In the genomic region with DNA sequence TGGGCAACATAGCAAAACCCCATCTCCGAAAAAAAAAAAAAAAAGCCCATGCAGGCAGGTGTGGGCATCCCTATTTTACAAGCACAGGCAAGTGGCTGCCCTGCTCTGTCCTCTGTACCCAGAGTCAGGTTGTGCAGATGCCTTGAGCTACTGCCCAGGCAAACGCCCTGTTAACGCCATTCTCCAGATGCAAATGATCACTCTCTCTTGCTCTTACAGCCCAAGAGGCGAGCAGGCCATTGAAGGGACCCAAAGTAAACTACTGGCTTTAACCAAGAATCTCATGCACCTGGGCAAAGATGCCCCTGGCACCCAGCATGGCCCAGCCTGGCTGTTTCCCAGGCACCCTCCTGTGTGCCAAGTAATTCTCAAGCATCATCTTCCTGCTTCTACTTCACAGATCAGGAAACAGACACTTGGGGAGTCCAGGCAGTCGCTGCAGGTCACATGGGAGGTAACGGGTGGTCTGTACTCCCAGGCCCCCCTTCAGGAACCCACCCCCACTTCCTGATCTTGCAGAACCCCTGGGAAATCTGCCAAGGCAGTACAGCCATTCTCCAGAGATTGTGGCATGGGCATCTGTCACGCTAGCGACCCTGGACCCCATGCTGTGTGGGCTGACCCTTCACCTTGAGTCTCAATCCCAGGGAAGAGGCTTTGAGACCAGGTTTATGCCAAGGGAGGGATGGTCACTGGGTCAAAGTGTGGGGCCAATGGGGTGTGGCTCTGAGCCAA, we compare ENCODE assay signal across 9 cellular contexts. TPM values are rescaled to one million over a fixed set of nuclear protein-coding genes. Genes with fewer than 3 reads are reported as not detected.
A peak's percentile ranks its signal among the peaks of the same experiment; 100 is the strongest.
DNase-seq lines count a peak whose midpoint lies in the region; ATAC-seq and TF ChIP-seq lines count a peak whose summit lies in the region.
"Had no signal": no experiment of that assay in that cellular context is flagged by ENCODE, and none has a peak within 500 bp of the region (broad histone marks: within the 10 kb centered on the region; RNA-seq: fewer than 3 reads in every experiment).

No MANE protein-coding gene starts in this region.

- H3K4me3 Mint-ChIP-seq in activated CD4-positive, alpha-beta T cell treated with anti-CD3 and anti-CD28 coated beads for 36 hours: peak overlapping the region; percentile 22
- H3K4me3 Mint-ChIP-seq: natural killer cell had no signal

- H3K9me2 ChIP-seq in SU-DHL-6 (replicated peaks; ENCODE audit: insufficient read depth, low read length) (no peaks in the 10 kb centered on the region), hepatocyte (replicated peaks; ENCODE audit: insufficient read depth) (no peaks in the 10 kb centered on the region)

- intact Hi-C loops in activated CD4-positive, alpha-beta T cell treated with anti-CD3 and anti-CD28 coated beads for 36 hours (cut with DNase I, micrococcal nuclease): no loop called here

- H3F3A ChIP-seq in SU-DHL-6 (ENCODE audit: insufficient read depth): peaks cover 16% of the 10 kb centered on the region

- H3K4me2 ChIP-seq in SU-DHL-6 (ENCODE audit: low read depth, low read length, poor library complexity, severe bottlenecking): peak overlapping the region; percentile 92
- peak overlapping the region; percentile 62 for H3K4me2 ChIP-seq in hepatocyte

- CTCF ChIA-PET in activated CD4-positive, alpha-beta T cell treated with anti-CD3 and anti-CD28 coated beads for 36 hours (lab: Charles Lee): interaction anchor here (2.1 kb wide), 1 partner anchor 68 kb away, joined by 9 read pairs; no protein-coding TSS in a partner anchor

- no peaks in the 10 kb centered on the region for H3K9me3 ChIP-seq in SU-DHL-6 (ENCODE audit: insufficient read depth, low read length)
- H3K9me3 ChIP-seq in hepatocyte (ENCODE audit: low read depth): no peaks in the 10 kb centered on the region
- no peaks in the 10 kb centered on the region for H3K9me3 ChIP-seq in subcutaneous abdominal adipose tissue (ENCODE audit: control insufficient read depth in 5 of 5, low read length in 5 of 5)

- H3K9ac ChIP-seq in SU-DHL-6 (ENCODE audit: low read length): peak overlapping the region; percentile 32
- peak overlapping the region in 1 of 5 donors; percentile 26 for H3K9ac ChIP-seq in subcutaneous abdominal adipose tissue (ENCODE audit: low read length in 5 of 5)

- POLR2A ChIA-PET in activated CD4-positive, alpha-beta T cell treated with anti-CD3 and anti-CD28 coated beads for 36 hours (lab: Charles Lee): interaction anchor here (1.0 kb wide), 1 partner anchor 65 kb away, joined by 3 read pairs; no protein-coding TSS in a partner anchor

- H3K4me1 ChIP-seq in hepatocyte (ENCODE audit: insufficient read depth): peaks cover 90% of the 10 kb centered on the region
- H3K4me1 ChIP-seq in subcutaneous abdominal adipose tissue (ENCODE audit: control insufficient read depth in 5 of 5, insufficient read depth in 5 of 5, low read length in 5 of 5): peaks cover 10 to 56% (median 54%) of the 10 kb centered on the region in 5 donors

- H3K4me1 Mint-ChIP-seq in activated CD4-positive, alpha-beta T cell treated with anti-CD3 and anti-CD28 coated beads for 36 hours: peaks cover 99% of the 10 kb centered on the region

- H3K9me3 Mint-ChIP-seq in activated CD4-positive, alpha-beta T cell treated with anti-CD3 and anti-CD28 coated beads for 36 hours (ENCODE audit: low read depth): no peaks in the 10 kb centered on the region
- H3K9me3 Mint-ChIP-seq: natural killer cell had no signal

- H2AFZ ChIP-seq in SU-DHL-6 (ENCODE audit: low read depth, low read length, severe bottlenecking) (no peak overlapping the region), hepatocyte (no peak overlapping the region)

- no peak for DNase-seq in activated CD4-positive, alpha-beta T cell treated with anti-CD3 and anti-CD28 coated beads for 36 hours
- no peak for DNase-seq in activated CD4-positive, alpha-beta T cell treated with anti-CD3 and anti-CD28 coated beads, Interleukin-2, amount 50 U/mL, for 4 hours
- DNase-seq in hepatocyte (ENCODE audit: low spot score) (no peak), GM03348 (ENCODE audit: low spot score) (no peak), HUDEP-2 (lab: John Stamatoyannopoulos, UW; ENCODE audit: unreplicated experiment in 76 of 76) (no peak)
- DNase-seq: natural killer cell had no signal

- H4K20me1 ChIP-seq in SU-DHL-6 (ENCODE audit: low read depth, low read length): peaks cover 12% of the 10 kb centered on the region; the same call in 1 of the 2 replicates
- H4K20me1 ChIP-seq in hepatocyte (ENCODE audit: insufficient read depth, poor library complexity, severe bottlenecking): peaks cover 36% of the 10 kb centered on the region

- H3K27me3 ChIP-seq in SU-DHL-6 (ENCODE audit: low read length) (no peaks in the 10 kb centered on the region), hepatocyte (no peaks in the 10 kb centered on the region), subcutaneous abdominal adipose tissue (ENCODE audit: control insufficient read depth in 5 of 5, insufficient read depth in 4 of 5, low read length in 5 of 5) (no peaks in the 10 kb centered on the region)

- H3K4me3 ChIP-seq in SU-DHL-6 (ENCODE audit: insufficient read depth, low read length, poor library complexity, severe bottlenecking): no peak overlapping the region
- no peak overlapping the region for H3K4me3 ChIP-seq in hepatocyte
- no peak overlapping the region for H3K4me3 ChIP-seq in subcutaneous abdominal adipose tissue (ENCODE audit: low read depth in 1 of 5, low read length in 5 of 5)

- no peaks in the 10 kb centered on the region for H3K36me3 ChIP-seq in SU-DHL-6 (ENCODE audit: low read length)
- no peaks in the 10 kb centered on the region for H3K36me3 ChIP-seq in hepatocyte (replicated peaks; ENCODE audit: insufficient read depth, low read depth)
- H3K36me3 ChIP-seq in subcutaneous abdominal adipose tissue (ENCODE audit: control insufficient read depth in 5 of 5, insufficient read depth in 5 of 5, low read length in 5 of 5): no peaks in the 10 kb centered on the region

- ATAC-seq in activated CD4-positive, alpha-beta T cell treated with anti-CD3 and anti-CD28 coated beads for 36 hours: no peak
- ATAC-seq in GM18502 (IDR thresholded peaks at IDR 0.05; ENCODE audit: poor library complexity, unreplicated experiment): no peak
- ATAC-seq: natural killer cell had no signal

- peak overlapping the region; percentile 98 for H3K27ac Mint-ChIP-seq in activated CD4-positive, alpha-beta T cell treated with anti-CD3 and anti-CD28 coated beads for 36 hours
- H3K27ac Mint-ChIP-seq: natural killer cell had no signal

- WGBS in hepatocyte (ENCODE audit: low lambda C conversion rate, missing lambda C conversion rate): 77% methylated on average over 7 of the region's 8 CpGs

- TF ChIP-seq CTCF in SU-DHL-6 (IDR thresholded peaks at IDR 0.05; ENCODE audit: insufficient read depth, low read length, poor library complexity, severe bottlenecking) (no peak), hepatocyte (IDR thresholded peaks at IDR 0.05; ENCODE audit: poor library complexity) (no peak)

- peak overlapping the region; percentile 61 for H3K27ac ChIP-seq in SU-DHL-6 (ENCODE audit: low read depth, low read length)
- peak overlapping the region; percentile 97 for H3K27ac ChIP-seq in hepatocyte
- peak overlapping the region; percentile 52 for H3K27ac ChIP-seq in subcutaneous abdominal adipose tissue (ENCODE audit: low read depth, low read length)

- H3K27me3 Mint-ChIP-seq in activated CD4-positive, alpha-beta T cell treated with anti-CD3 and anti-CD28 coated beads for 36 hours: no peaks in the 10 kb centered on the region

- peaks cover 30% of the 10 kb centered on the region for H3K36me3 Mint-ChIP-seq in activated CD4-positive, alpha-beta T cell treated with anti-CD3 and anti-CD28 coated beads for 36 hours (ENCODE audit: low read depth)
- H3K36me3 Mint-ChIP-seq: natural killer cell had no signal

- H3K79me2 ChIP-seq in SU-DHL-6 (ENCODE audit: insufficient read depth, low read length) (peaks cover 98% of the 10 kb centered on the region), hepatocyte (peaks cover 91% of the 10 kb centered on the region)

RNA-seq across cellular contexts. Expression of a gene that starts 14.2 kb away (rescaled TPM):
- total RNA-seq in activated CD4-positive, alpha-beta T cell treated with anti-CD3 and anti-CD28 coated beads for 36 hours: 10 to 100 TPM; 56.2 to 58.4 TPM
- total RNA-seq in hepatocyte: 38.1 and 47.9 TPM in 2 replicates
- 43.6 and 44.1 TPM in 2 replicates for polyA plus RNA-seq in hepatocyte

RNA-seq across cellular contexts. Expression of a gene that starts 28.9 kb away (rescaled TPM):
- total RNA-seq in activated CD4-positive, alpha-beta T cell treated with anti-CD3 and anti-CD28 coated beads for 36 hours: 10 to 100 TPM; 44.1 to 46.6 TPM
- 19.2 and 22.4 TPM in 2 replicates for total RNA-seq in hepatocyte
- 57.1 and 61.9 TPM in 2 replicates for polyA plus RNA-seq in hepatocyte

RNA-seq across cellular contexts. Expression of a gene that starts 36.0 kb away (rescaled TPM):
- 1 to 10 TPM; 1.9 to 2.8 TPM for total RNA-seq in activated CD4-positive, alpha-beta T cell treated with anti-CD3 and anti-CD28 coated beads for 36 hours
- total RNA-seq in hepatocyte: 1.6 and 3.7 TPM in 2 replicates
- 1.4 and 2.5 TPM in 2 replicates for polyA plus RNA-seq in hepatocyte

RNA-seq across cellular contexts. Expression of a gene that starts 49.7 kb away (rescaled TPM):
- total RNA-seq in activated CD4-positive, alpha-beta T cell treated with anti-CD3 and anti-CD28 coated beads for 36 hours: 10 to 100 TPM; 14.9 to 20.7 TPM
- total RNA-seq in hepatocyte: 13.2 and 14.6 TPM in 2 replicates
- 14.3 and 15.2 TPM in 2 replicates for polyA plus RNA-seq in hepatocyte
